In genomic region chr4:40719008-40719623, GRCh38 we compare ENCODE assay signal across 1 cellular context.
TF ChIP-seq lines count a peak whose summit lies in the region.

No MANE protein-coding gene starts in this region.

TF ChIP-seq in H1, 55 proteins besides CTCF, POLR2A, EP300 and RAD21 (continued from another document):
- TF ChIP-seq CHD7 (IDR thresholded peaks at IDR 0.05; ENCODE audit: insufficient replicate concordance, low read length): no peak
- TF ChIP-seq SAP30 (IDR thresholded peaks at IDR 0.05; ENCODE audit: insufficient read depth, insufficient replicate concordance, low read length): no peak
- no peak for TF ChIP-seq CEBPB (IDR thresholded peaks at IDR 0.05; ENCODE audit: low read depth, low read length)
- TF ChIP-seq GTF2F1 (IDR thresholded peaks at IDR 0.05; ENCODE audit: borderline replicate concordance, low read depth, low read length): no peak
- no peak for TF ChIP-seq RNF2 (IDR thresholded peaks at IDR 0.05; ENCODE audit: borderline replicate concordance, low read depth, low read length, missing control alignments, poor library complexity, severe bottlenecking)
- TF ChIP-seq CREB1 (IDR thresholded peaks at IDR 0.05): no peak
